1 cellular context compared by ENCODE assay signal in the genomic region with DNA sequence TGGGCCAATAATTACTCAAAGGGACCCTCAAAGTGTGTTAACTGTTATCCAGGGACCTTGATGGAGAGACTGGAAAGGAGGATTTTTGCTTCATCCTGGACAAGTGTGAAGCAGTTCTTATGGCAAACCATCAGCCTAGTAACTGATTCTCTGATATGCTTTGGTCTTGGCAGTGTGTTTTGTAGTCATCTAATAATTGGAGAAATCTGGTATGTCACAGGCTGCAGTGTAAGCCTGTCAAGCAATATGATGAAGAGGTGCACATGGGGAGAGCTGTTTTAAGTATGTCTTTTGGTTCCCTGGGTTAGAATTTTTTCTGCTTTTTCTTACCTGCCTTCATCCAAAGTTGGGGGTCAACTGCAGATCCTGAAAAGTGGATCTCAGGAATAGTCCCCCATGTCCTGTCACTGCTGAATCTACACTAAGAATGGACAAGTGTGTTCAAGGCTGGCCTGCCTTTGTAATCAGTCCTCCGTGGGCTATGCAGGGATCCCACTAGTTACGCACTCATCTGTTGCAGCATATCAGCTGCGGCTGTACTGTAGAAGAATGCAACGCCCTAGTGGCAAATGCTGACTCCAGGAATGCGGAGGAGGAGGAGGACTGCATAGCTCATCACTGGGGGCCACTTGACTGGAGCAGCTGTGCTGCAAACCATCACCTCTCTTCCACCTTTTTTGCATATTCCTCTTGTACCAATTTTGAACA.
A peak's percentile ranks its signal among the peaks of the same experiment; 100 is the strongest.
TF ChIP-seq lines count a peak whose summit lies in the region.

No MANE protein-coding gene starts in this region.

TF ChIP-seq in K562, 482 proteins besides CTCF, POLR2A, EP300 and RAD21 (continued from another document):
- TF ChIP-seq, protein P1, sequence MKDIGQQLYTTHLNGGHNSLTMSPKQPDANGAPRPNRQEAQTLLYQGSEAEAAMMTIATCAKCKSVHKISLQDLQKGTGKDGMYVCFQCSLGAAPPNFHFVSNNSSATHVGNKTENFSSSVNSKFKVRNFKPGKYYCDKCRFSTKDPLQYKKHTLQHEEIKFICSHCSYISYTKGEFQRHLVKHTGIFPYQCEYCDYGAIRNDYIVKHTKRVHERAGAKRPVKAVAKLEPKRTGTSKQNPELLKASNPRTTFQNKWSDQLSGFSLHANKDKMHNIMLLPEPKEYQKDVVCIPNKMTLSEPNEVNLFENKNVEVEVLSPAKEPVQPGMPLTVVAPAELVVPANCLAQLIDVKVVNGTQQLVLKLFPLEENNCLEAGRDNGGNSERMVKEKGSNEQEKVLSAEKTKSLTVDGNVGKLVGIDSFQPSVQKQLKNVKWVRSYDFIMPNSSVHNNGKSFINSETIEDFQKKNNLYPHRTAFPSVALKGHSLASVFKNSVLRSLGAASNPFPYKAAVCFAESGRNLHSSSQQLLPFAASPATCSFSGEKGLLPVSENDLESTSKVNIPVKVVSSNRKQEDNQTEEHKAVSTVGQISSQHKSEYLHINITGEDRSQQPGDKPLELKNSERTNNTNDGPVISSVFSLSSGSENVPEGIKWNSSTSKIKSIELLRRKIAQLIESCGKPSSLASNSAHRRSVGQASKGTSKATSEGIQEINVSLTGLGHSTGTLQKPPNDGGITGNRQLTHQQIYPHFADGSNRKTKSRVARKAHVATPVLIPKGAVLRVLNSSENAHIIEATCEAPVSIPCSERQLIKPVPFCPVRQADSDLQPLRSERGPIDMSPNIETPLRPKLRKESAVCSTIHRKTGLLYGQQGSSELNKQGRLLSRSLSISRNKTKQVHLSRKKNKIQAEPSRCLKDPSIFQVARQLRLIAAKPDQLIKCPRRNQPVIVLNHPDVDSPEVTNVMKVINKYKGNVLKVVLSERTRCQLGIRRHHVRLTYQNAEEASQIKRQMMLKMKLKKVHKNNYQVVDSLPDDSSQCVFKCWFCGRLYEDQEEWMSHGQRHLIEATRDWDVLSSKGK (CRISPR knock-in tag; IDR thresholded peaks at IDR 0.05), result no peak
- no peak for TF ChIP-seq SRSF3 (IDR thresholded peaks at IDR 0.05; ENCODE audit: insufficient read depth, low read length)
- TF ChIP-seq, protein P2, sequence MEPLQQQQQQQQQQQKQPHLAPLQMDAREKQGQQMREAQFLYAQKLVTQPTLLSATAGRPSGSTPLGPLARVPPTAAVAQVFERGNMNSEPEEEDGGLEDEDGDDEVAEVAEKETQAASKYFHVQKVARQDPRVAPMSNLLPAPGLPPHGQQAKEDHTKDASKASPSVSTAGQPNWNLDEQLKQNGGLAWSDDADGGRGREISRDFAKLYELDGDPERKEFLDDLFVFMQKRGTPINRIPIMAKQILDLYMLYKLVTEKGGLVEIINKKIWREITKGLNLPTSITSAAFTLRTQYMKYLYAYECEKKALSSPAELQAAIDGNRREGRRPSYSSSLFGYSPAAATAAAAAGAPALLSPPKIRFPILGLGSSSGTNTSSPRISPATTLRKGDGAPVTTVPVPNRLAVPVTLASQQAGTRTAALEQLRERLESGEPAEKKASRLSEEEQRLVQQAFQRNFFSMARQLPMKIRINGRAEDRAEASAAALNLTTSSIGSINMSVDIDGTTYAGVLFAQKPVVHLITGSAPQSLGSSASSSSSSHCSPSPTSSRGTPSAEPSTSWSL (CRISPR knock-in tag; IDR thresholded peaks at IDR 0.05; ENCODE audit: borderline replicate concordance), result no peak
- TF ChIP-seq ZNF263 (CRISPR knock-in tag; IDR thresholded peaks at IDR 0.05; ENCODE audit: borderline replicate concordance), result peak; percentile 70; the same call in 1 of the 2 replicates
- no peak for TF ChIP-seq STAT5B (CRISPR knock-in tag; IDR thresholded peaks at IDR 0.05)
- TF ChIP-seq RCOR1 (IDR thresholded peaks at IDR 0.05; ENCODE audit: borderline replicate concordance in 1 of 2, low read depth in 2 of 2, low read length in 2 of 2), result peak in 1 of 2 experiments; percentile 67; a peak in 2 of 4 replicates
TF ChIP-seq in K562: peak in this region for 18.
